28 cellular contexts compared by ENCODE assay signal in genomic region chr5:175170899-175171298, GRCh38.
"Had no signal": no experiment of that assay in that cellular context is flagged by ENCODE, and none has a peak within 500 bp of the region (broad histone marks: within the 10 kb centered on the region; RNA-seq: fewer than 3 reads in every experiment).

No MANE protein-coding gene starts in this region.

- H3K27me3 ChIP-seq: stomach, testis, thyroid gland, tibial artery, tibial nerve, transverse colon, upper lobe of left lung, upper lobe of right lung, uterus, vagina had no signal

- H3K27ac ChIP-seq: stomach, suprapubic skin, testis, thoracic aorta, thyroid gland, tibial artery, tibial nerve, transverse colon, upper lobe of left lung, upper lobe of right lung, uterus, vagina had no signal

- H3K9me3 ChIP-seq: stomach, suprapubic skin, testis, thoracic aorta, thyroid gland, tibial artery, tibial nerve, transverse colon, upper lobe of left lung, upper lobe of right lung, uterus, vagina had no signal

- H3K27me3 Mint-ChIP-seq: stimulated activated memory B cell treated with anti-CD40 and anti-IgM and Interleukin-4, amounts not matched to agents 10 μg/mL and 1 μg/mL and 100 μg/mL, for 72 hours; stimulated activated naive B cell treated with anti-CD40 and anti-IgM and Interleukin-4, amounts not matched to agents 10 μg/mL and 1 μg/mL and 100 μg/mL, for 72 hours had no signal

- H3K27ac Mint-ChIP-seq: stimulated activated effector memory CD8-positive, alpha-beta T cell treated with anti-CD3 and anti-CD28 coated beads, Interleukin-12 subunit alpha, Interleukin-12 subunit beta, amount 100 ng/mL, for 72 hours; stimulated activated memory B cell treated with anti-CD40 and anti-IgM and Interleukin-4, amounts not matched to agents 10 μg/mL and 1 μg/mL and 100 μg/mL, for 72 hours; stimulated activated naive B cell treated with anti-CD40 and anti-IgM and Interleukin-4, amounts not matched to agents 10 μg/mL and 1 μg/mL and 100 μg/mL, for 72 hours; stimulated activated naive CD8-positive, alpha-beta T cell treated with anti-CD3 and anti-CD28 coated beads, Interleukin-15, Interleukin-2, amounts not matched to agents 100 ng/mL and 50 ng/mL, for 24 hours; type B pancreatic cell had no signal

- ATAC-seq: stimulated activated effector memory CD8-positive, alpha-beta T cell treated with anti-CD3 and anti-CD28 coated beads, Interleukin-12 subunit alpha, Interleukin-12 subunit beta, amount 100 ng/mL, for 72 hours; stimulated activated memory B cell treated with anti-CD40 and anti-IgM and Interleukin-4, amounts not matched to agents 10 μg/mL and 1 μg/mL and 100 μg/mL, for 72 hours; stimulated activated naive B cell treated with anti-CD40 and anti-IgM and Interleukin-4, amounts not matched to agents 10 μg/mL and 1 μg/mL and 100 μg/mL, for 72 hours; stimulated activated naive CD8-positive, alpha-beta T cell treated with anti-CD3 and anti-CD28 coated beads, Interleukin-15, Interleukin-2, amounts not matched to agents 100 U/mL and 50 U/mL, for 24 hours; upper lobe of right lung had no signal

- DNase-seq: stimulated activated CD4-positive, alpha-beta T cell treated with anti-CD3 and anti-CD28 coated beads, Interleukin-2, amount 100 ng/mL, for 48 hours; stimulated activated CD4-positive, alpha-beta T cell treated with anti-CD3 and anti-CD28 coated beads, Interleukin-4, amount 100 ng/mL, for 1 hour; stimulated activated CD4-positive, alpha-beta T cell treated with anti-CD3 and anti-CD28 coated beads, Interleukin-4, amount 100 ng/mL, for 24 hours; stimulated activated CD4-positive, alpha-beta T cell treated with anti-CD3 and anti-CD28 coated beads, Interleukin-4, amount 100 ng/mL, for 4 hours; stimulated activated CD8-positive, alpha-beta memory T cell treated with anti-CD3 and anti-CD28 coated beads, Interleukin-4, amount 100 ng/mL, for 48 hours; stimulated activated naive B cell treated with anti-CD40 and anti-IgM and Interleukin-4, amounts not matched to agents 10 μg/mL and 1 μg/mL and 100 μg/mL, for 72 hours; stimulated activated naive CD4-positive, alpha-beta T cell; stimulated activated naive CD4-positive, alpha-beta T cell treated with Interleukin-2 at 50 U/mL for 16 hours; stimulated activated naive CD8-positive, alpha-beta T cell treated with anti-CD3 and anti-CD28 coated beads, Interleukin-15, Interleukin-2, amounts not matched to agents 100 U/mL and 50 U/mL, for 24 hours; stomach; substantia nigra; testis; thyroid gland; tibial artery; transverse colon; trophoblast cell; upper lobe of left lung; upper lobe of right lung; uterus had no signal

- H3K36me3 ChIP-seq: stomach, suprapubic skin, thoracic aorta, thyroid gland, tibial artery, tibial nerve, transverse colon, upper lobe of left lung, upper lobe of right lung, uterus, vagina had no signal

- H3K9me3 Mint-ChIP-seq: stimulated activated naive CD8-positive, alpha-beta T cell treated with anti-CD3 and anti-CD28 coated beads, Interleukin-15, Interleukin-2, amounts not matched to agents 100 ng/mL and 50 ng/mL, for 24 hours; type B pancreatic cell had no signal

- H3K4me1 ChIP-seq: stomach, suprapubic skin, testis, thyroid gland, tibial artery, tibial nerve, transverse colon, upper lobe of left lung, upper lobe of right lung, uterus, vagina had no signal

- H3K4me3 ChIP-seq: stomach, suprapubic skin, testis, thoracic aorta, thyroid gland, tibial artery, tibial nerve, transverse colon, upper lobe of left lung, upper lobe of right lung, uterus, vagina had no signal

- FAIRE-seq: urothelium cell line had no signal

- H3K4me1 Mint-ChIP-seq: stimulated activated effector memory CD8-positive, alpha-beta T cell treated with anti-CD3 and anti-CD28 coated beads, Interleukin-12 subunit alpha, Interleukin-12 subunit beta, amount 100 ng/mL, for 72 hours; stimulated activated memory B cell treated with anti-CD40 and anti-IgM and Interleukin-4, amounts not matched to agents 10 μg/mL and 1 μg/mL and 100 μg/mL, for 72 hours; stimulated activated naive B cell treated with anti-CD40 and anti-IgM and Interleukin-4, amounts not matched to agents 10 μg/mL and 1 μg/mL and 100 μg/mL, for 72 hours had no signal

- H3K4me3 Mint-ChIP-seq: stimulated activated effector memory CD8-positive, alpha-beta T cell treated with anti-CD3 and anti-CD28 coated beads, Interleukin-12 subunit alpha, Interleukin-12 subunit beta, amount 100 ng/mL, for 72 hours; stimulated activated memory B cell treated with anti-CD40 and anti-IgM and Interleukin-4, amounts not matched to agents 10 μg/mL and 1 μg/mL and 100 μg/mL, for 72 hours; stimulated activated naive B cell treated with anti-CD40 and anti-IgM and Interleukin-4, amounts not matched to agents 10 μg/mL and 1 μg/mL and 100 μg/mL, for 72 hours; stimulated activated naive CD8-positive, alpha-beta T cell treated with anti-CD3 and anti-CD28 coated beads, Interleukin-15, Interleukin-2, amounts not matched to agents 100 ng/mL and 50 ng/mL, for 24 hours; type B pancreatic cell had no signal
